9 cellular contexts compared by ENCODE assay signal in genomic region chr12:93060666-93061413, GRCh38.
DNase-seq lines count a peak whose midpoint lies in the region; ATAC-seq and TF ChIP-seq lines count a peak whose summit lies in the region.
"Had no signal": no experiment of that assay in that cellular context is flagged by ENCODE, and none has a peak within 500 bp of the region (broad histone marks: within the 10 kb centered on the region; RNA-seq: fewer than 3 reads in every experiment).

No MANE protein-coding gene starts in this region.

- no peak overlapping the region for H3K4me3 ChIP-seq in HAP-1

- no peak overlapping the region for H3K27ac Mint-ChIP-seq in activated B cell treated with CpG ODN at 0.5 μM for 24 hours
- H3K27ac Mint-ChIP-seq in effector memory CD8-positive, alpha-beta T cell: no peak overlapping the region
- H3K27ac Mint-ChIP-seq in activated naive CD4-positive, alpha-beta T cell treated with anti-CD3 and anti-CD28 coated beads for 36 hours: no peak overlapping the region

- H3K4me3 Mint-ChIP-seq in activated B cell treated with CpG ODN at 0.5 μM for 24 hours: no peak overlapping the region
- H3K4me3 Mint-ChIP-seq in effector memory CD8-positive, alpha-beta T cell: no peak overlapping the region
- H3K4me3 Mint-ChIP-seq in activated naive CD4-positive, alpha-beta T cell treated with anti-CD3 and anti-CD28 coated beads for 36 hours: no peak overlapping the region

- peak overlapping the region; percentile 15 for H3K27ac ChIP-seq in layer of hippocampus (ENCODE audit: low read depth, low read length)
- H3K27ac ChIP-seq: 22Rv1 had no signal

- H3K4me1 Mint-ChIP-seq in activated B cell treated with CpG ODN at 0.5 μM for 24 hours: peaks cover 16% of the 10 kb centered on the region
- H3K4me1 Mint-ChIP-seq in effector memory CD8-positive, alpha-beta T cell (ENCODE audit: low read depth in 2 of 2): no peaks in the 10 kb centered on the region
- peaks cover 10% of the 10 kb centered on the region for H3K4me1 Mint-ChIP-seq in activated naive CD4-positive, alpha-beta T cell treated with anti-CD3 and anti-CD28 coated beads for 36 hours (ENCODE audit: low read depth)

- ATAC-seq in HG03045 (IDR thresholded peaks at IDR 0.05; ENCODE audit: unreplicated experiment) (peak; percentile 31), activated B cell treated with CpG ODN at 0.5 μM for 24 hours (ENCODE audit: low read depth) (peak; percentile 13)
- ATAC-seq in effector memory CD8-positive, alpha-beta T cell (replicated peaks): no peak

- H3K36me3 Mint-ChIP-seq in activated B cell treated with CpG ODN at 0.5 μM for 24 hours (ENCODE audit: low read depth): no peaks in the 10 kb centered on the region
- no peaks in the 10 kb centered on the region for H3K36me3 Mint-ChIP-seq in effector memory CD8-positive, alpha-beta T cell (ENCODE audit: insufficient read depth)
- H3K36me3 Mint-ChIP-seq in activated naive CD4-positive, alpha-beta T cell treated with anti-CD3 and anti-CD28 coated beads for 36 hours (ENCODE audit: low read depth): no peaks in the 10 kb centered on the region

- H3K4me1 ChIP-seq in HAP-1: peaks cover 14% of the 10 kb centered on the region

- peak; percentile 22 for DNase-seq in DMS53 (lab: John Stamatoyannopoulos, UW)
- no peak for DNase-seq in DMS53 treated with DMSO at 0.1 percent for 48 hours (lab: John Stamatoyannopoulos, UW; ENCODE audit: unreplicated experiment)
- DNase-seq in activated B cell treated with CpG ODN at 0.5 μM for 24 hours: no peak
- no peak for DNase-seq in effector memory CD8-positive, alpha-beta T cell
- DNase-seq in activated naive CD4-positive, alpha-beta T cell treated with anti-CD3 and anti-CD28 coated beads for 36 hours: no peak
- DNase-seq in HAP-1 (ENCODE audit: low spot score in 2 of 2): no peak

- in situ Hi-C loops in HAP-1 (cut with MboI; ENCODE audit: low sequenced_read_pairs): no loop called here

- POLR2A ChIA-PET in activated B cell treated with CpG ODN at 0.5 μM for 24 hours (lab: Charles Lee): no interaction called here

- H3K36me3 ChIP-seq in HAP-1 (replicated peaks): no peaks in the 10 kb centered on the region

- no peak for TF ChIP-seq CTCF in activated B cell treated with CpG ODN at 0.5 μM for 24 hours (IDR thresholded peaks at IDR 0.05)

- no peaks in the 10 kb centered on the region for H3K9me3 Mint-ChIP-seq in activated B cell treated with CpG ODN at 0.5 μM for 24 hours
- H3K9me3 Mint-ChIP-seq in effector memory CD8-positive, alpha-beta T cell: no peaks in the 10 kb centered on the region
- no peaks in the 10 kb centered on the region for H3K9me3 Mint-ChIP-seq in activated naive CD4-positive, alpha-beta T cell treated with anti-CD3 and anti-CD28 coated beads for 36 hours

- H3K27me3 ChIP-seq in layer of hippocampus (ENCODE audit: control insufficient read depth, insufficient read depth, low read length): no peaks in the 10 kb centered on the region
- H3K27me3 ChIP-seq in HAP-1 (ENCODE audit: low read depth): no peaks in the 10 kb centered on the region

- no peaks in the 10 kb centered on the region for H3K9me3 ChIP-seq in HAP-1

- peaks cover 10% of the 10 kb centered on the region for H3K27me3 Mint-ChIP-seq in activated B cell treated with CpG ODN at 0.5 μM for 24 hours
- H3K27me3 Mint-ChIP-seq in effector memory CD8-positive, alpha-beta T cell: peaks cover 27 to 47% of the 10 kb centered on the region in 2 donors
- peaks cover 21% of the 10 kb centered on the region for H3K27me3 Mint-ChIP-seq in activated naive CD4-positive, alpha-beta T cell treated with anti-CD3 and anti-CD28 coated beads for 36 hours (ENCODE audit: low read depth)

- CTCF ChIA-PET in activated B cell treated with CpG ODN at 0.5 μM for 24 hours (lab: Charles Lee): interaction anchor here (1.0 kb wide), 1 partner anchor 336 kb away, joined by 4 read pairs; no protein-coding TSS in a partner anchor
- CTCF ChIA-PET in activated naive CD4-positive, alpha-beta T cell treated with anti-CD3 and anti-CD28 coated beads for 36 hours (lab: Charles Lee): no interaction called here

- intact Hi-C loops in activated B cell treated with CpG ODN at 0.5 μM for 24 hours (cut with micrococcal nuclease): loop anchor here (2.0 kb wide), 1 partner anchor 66 kb away; no protein-coding TSS in a partner anchor
- intact Hi-C loops in activated naive CD4-positive, alpha-beta T cell treated with anti-CD3 and anti-CD28 coated beads for 36 hours (cut with micrococcal nuclease): loop anchor here (2.0 kb wide), 1 partner anchor 30 kb away; no protein-coding TSS in a partner anchor
